Comparison of ENCODE assay signal across 8 cellular contexts in the genomic region with DNA sequence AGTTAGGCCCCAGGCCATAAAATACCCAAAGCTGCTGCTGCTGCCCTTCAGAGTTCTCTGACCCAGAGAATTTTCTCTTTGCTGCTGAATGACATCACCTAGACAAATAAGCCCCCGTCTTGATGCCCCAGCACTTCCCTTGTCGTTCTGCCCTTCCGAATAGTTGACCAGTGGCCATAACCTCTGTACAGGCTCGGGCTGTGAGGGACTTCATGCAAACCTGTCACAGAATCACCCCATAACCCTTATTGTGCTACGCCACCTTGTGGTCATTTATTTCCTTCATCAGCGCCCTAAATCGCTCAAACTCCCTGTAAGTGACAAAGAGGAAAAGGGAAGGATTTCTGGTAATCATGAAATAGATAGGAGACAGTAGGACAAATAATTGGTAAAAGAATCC. TPM values are rescaled to one million over a fixed set of nuclear protein-coding genes. Genes with fewer than 3 reads are reported as not detected.
DNase-seq lines count a peak whose midpoint lies in the region; ATAC-seq, FAIRE-seq and TF ChIP-seq lines count a peak whose summit lies in the region.

No MANE protein-coding gene starts in this region.

- no peaks in the 10 kb centered on the region for H3F3A ChIP-seq in DOHH2 (ENCODE audit: control insufficient read depth, insufficient read depth)

- TF ChIP-seq CTCF in DOHH2 (IDR thresholded peaks at IDR 0.05; ENCODE audit: low read depth, low read length, poor library complexity, severe bottlenecking) (peak; percentile 65), pancreas (IDR thresholded peaks at IDR 0.05) (peak; percentile 34 to 52 (median 42))

- DNase-seq in NCI-H748 (lab: John Stamatoyannopoulos, UW; ENCODE audit: unreplicated experiment) (peak; percentile 70), germinal center (ENCODE audit: low spot score) (peak; percentile 10), pancreas (peak in 1 of 6 donors; percentile 45)
- peak; percentile 46 to 53 for DNase-seq in activated T-cell treated with anti-CD3 and anti-CD28 coated beads, Interleukin-2, amount 50 U/mL, for 48 hours

- H3K9me3 ChIP-seq in DOHH2 (ENCODE audit: control insufficient read depth, insufficient read depth, low read length), result no peaks in the 10 kb centered on the region
- no peaks in the 10 kb centered on the region for H3K9me3 ChIP-seq in pancreas

- peak; percentile 82 for FAIRE-seq in pancreas (lab: Jason Lieb, UNC)

- no peak overlapping the region for H3K4me2 ChIP-seq in DOHH2 (ENCODE audit: low read length)

- 1 to 7% methylated on average over 7 of the region's 7 CpGs for WGBS in pancreas, 2 donors

- no peaks in the 10 kb centered on the region for H4K20me1 ChIP-seq in DOHH2 (ENCODE audit: control insufficient read depth, insufficient read depth, low read depth, low read length)

- H3K36me3 ChIP-seq in DOHH2 (ENCODE audit: control insufficient read depth, low read length) (no peaks in the 10 kb centered on the region), pancreas (no peaks in the 10 kb centered on the region)

- H3K27ac ChIP-seq in DOHH2 (ENCODE audit: low read depth, low read length) (no peak overlapping the region), pancreas (no peak overlapping the region)

- H3K4me1 ChIP-seq in DOHH2 (ENCODE audit: control insufficient read depth, low read length) (peaks cover 17% of the 10 kb centered on the region), pancreas (no peaks in the 10 kb centered on the region)

- no peaks in the 10 kb centered on the region for H3K79me2 ChIP-seq in DOHH2 (ENCODE audit: control insufficient read depth, low read length)

- H3K9me2 ChIP-seq in DOHH2 (replicated peaks; ENCODE audit: control insufficient read depth, low read length), result no peaks in the 10 kb centered on the region

- intact Hi-C loops in pancreas (cut with DNase I), result loop anchor here in 1 of 3 donors (10.0 kb wide), 1 partner anchor 181 kb away; no protein-coding TSS in a partner anchor

- H3K4me3 ChIP-seq in DOHH2 (ENCODE audit: low read length), result no peak overlapping the region
- no peak overlapping the region for H3K4me3 ChIP-seq in pancreas

- H3K27me3 ChIP-seq in DOHH2 (ENCODE audit: control insufficient read depth, low read length) (no peaks in the 10 kb centered on the region), pancreas (no peaks in the 10 kb centered on the region)

- peak; percentile 52 for ATAC-seq in HG03342 (IDR thresholded peaks at IDR 0.05; ENCODE audit: unreplicated experiment)
- ATAC-seq in pancreas, result peak; percentile 60 to 74 (median 68)
- no peak for ATAC-seq in HG02759 (IDR thresholded peaks at IDR 0.05; ENCODE audit: unreplicated experiment)
- no peak for ATAC-seq in HG03025 (IDR thresholded peaks at IDR 0.05; ENCODE audit: low FRiP score, unreplicated experiment)

RNA-seq across cellular contexts. Expression of a gene that starts 18.8 kb away (rescaled TPM):
- not detected for total RNA-seq in pancreas
- not detected for polyA plus RNA-seq in pancreas

RNA-seq across cellular contexts. Expression of a gene that starts 21.8 kb away (rescaled TPM):
- total RNA-seq in pancreas, result 1 to 10 TPM; 1.8 to 4.5 (median 2.6) TPM
- polyA plus RNA-seq in pancreas, result 1 to 10 TPM; 3.4 to 6.2 TPM

RNA-seq across cellular contexts. Expression of a gene that starts 45.9 kb away (rescaled TPM):
- 1 to 10 TPM; 1.3 to 2.9 (median 1.7) TPM for total RNA-seq in pancreas
- 1 to 10 TPM; 1.3 to 1.5 TPM for polyA plus RNA-seq in pancreas

Comparison
In these comparisons a context has a peak if more than half of its experiments do, and no peak if none do; other contexts are left out.
1. ATAC-seq: peak in HG03342 (single experiment) and pancreas (4 of 4); none in HG02759 (single experiment) and HG03025 (single experiment).